Comparison of ENCODE assay signal across 13 cellular contexts in the genomic region with DNA sequence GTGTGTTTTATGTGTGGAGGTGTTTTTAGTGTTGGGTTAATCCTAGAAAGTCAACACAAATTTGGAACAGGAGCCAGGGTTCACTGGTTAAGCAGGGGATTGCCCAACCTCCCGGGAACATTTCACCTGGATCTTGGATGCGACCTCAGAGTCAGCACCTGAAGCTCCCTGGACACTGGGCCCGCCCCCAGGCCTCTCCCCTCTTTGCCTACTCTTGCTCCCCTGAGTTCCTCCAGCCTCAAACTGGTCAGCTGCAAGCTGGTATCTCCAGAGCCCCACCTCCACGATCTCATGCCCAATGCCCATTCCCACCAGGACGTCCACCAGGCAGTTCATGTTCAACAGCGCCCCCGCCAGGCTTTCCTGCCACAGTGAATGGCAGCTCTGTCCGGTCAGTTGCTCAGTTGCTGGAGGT. TPM values are rescaled to one million over a fixed set of nuclear protein-coding genes. Genes with fewer than 3 reads are reported as not detected.
DNase-seq lines count a peak whose midpoint lies in the region; TF ChIP-seq lines count a peak whose summit lies in the region.
"Had no signal": no experiment of that assay in that cellular context is flagged by ENCODE, and none has a peak within 500 bp of the region (broad histone marks: within the 10 kb centered on the region; RNA-seq: fewer than 3 reads in every experiment).

No MANE protein-coding gene starts in this region.

- H3K36me3 Mint-ChIP-seq in glutamatergic neuron (ENCODE audit: unreplicated experiment), result no peaks in the 10 kb centered on the region
- no peaks in the 10 kb centered on the region for H3K36me3 Mint-ChIP-seq in type B pancreatic cell
- H3K36me3 Mint-ChIP-seq: activated naive CD8-positive, alpha-beta T cell treated with anti-CD3 and anti-CD28 coated beads for 36 hours had no signal

- H3K4me3 Mint-ChIP-seq in glutamatergic neuron (ENCODE audit: unreplicated experiment) (no peak overlapping the region), type B pancreatic cell (no peak overlapping the region)
- H3K4me3 Mint-ChIP-seq: activated naive CD8-positive, alpha-beta T cell treated with anti-CD3 and anti-CD28 coated beads for 36 hours had no signal

- in situ Hi-C loops in SK-MEL-5 (cut with HindIII; ENCODE audit: low pct_unique_long_range_greater_than_20kb, low sequenced_read_pairs), result no loop called here

- H3K27ac Mint-ChIP-seq in glutamatergic neuron (ENCODE audit: unreplicated experiment) (no peak overlapping the region), type B pancreatic cell (no peak overlapping the region)
- H3K27ac Mint-ChIP-seq: activated naive CD8-positive, alpha-beta T cell treated with anti-CD3 and anti-CD28 coated beads for 36 hours had no signal

- H3K4me1 Mint-ChIP-seq in glutamatergic neuron (ENCODE audit: low read depth, unreplicated experiment), result no peaks in the 10 kb centered on the region
- peaks cover 6% of the 10 kb centered on the region for H3K4me1 Mint-ChIP-seq in type B pancreatic cell (ENCODE audit: unreplicated experiment)
- H3K4me1 Mint-ChIP-seq: activated naive CD8-positive, alpha-beta T cell treated with anti-CD3 and anti-CD28 coated beads for 36 hours had no signal

- peaks cover 2% of the 10 kb centered on the region for H3K27me3 Mint-ChIP-seq in glutamatergic neuron (ENCODE audit: unreplicated experiment)
- H3K27me3 Mint-ChIP-seq in type B pancreatic cell, result no peaks in the 10 kb centered on the region
- H3K27me3 Mint-ChIP-seq: activated naive CD8-positive, alpha-beta T cell treated with anti-CD3 and anti-CD28 coated beads for 36 hours had no signal

- TF ChIP-seq CTCF in glutamatergic neuron (IDR thresholded peaks at IDR 0.05; ENCODE audit: partially characterized antibody, unreplicated experiment) (peak; percentile 13), type B pancreatic cell (conservative IDR thresholded peaks at IDR 0.05) (peak; percentile 29)

- H3K9me3 Mint-ChIP-seq in glutamatergic neuron (ENCODE audit: unreplicated experiment) (peaks cover 3% of the 10 kb centered on the region), type B pancreatic cell (no peaks in the 10 kb centered on the region)
- H3K9me3 Mint-ChIP-seq: activated naive CD8-positive, alpha-beta T cell treated with anti-CD3 and anti-CD28 coated beads for 36 hours had no signal

- DNase-seq in activated CD4-positive, alpha-beta T cell treated with anti-CD3 and anti-CD28 coated beads for 48 hours, result peak; percentile 7
- no peak for DNase-seq in activated CD4-positive, alpha-beta T cell treated with anti-CD3 and anti-CD28 coated beads, Interleukin-2, amount 50 U/mL, for 48 hours
- DNase-seq in SK-MEL-5 (ENCODE audit: low read depth, low spot score) (peak; percentile 32), glutamatergic neuron (peak; percentile 31), type B pancreatic cell (ENCODE audit: extremely low spot score, unreplicated experiment) (no peak), islet precursor cell (no peak), NCI-H510A (lab: John Stamatoyannopoulos, UW) (no peak), NCI-H82 treated with DMSO at 0.1 percent for 48 hours (lab: John Stamatoyannopoulos, UW; ENCODE audit: unreplicated experiment) (no peak)
- DNase-seq: activated naive CD8-positive, alpha-beta T cell treated with anti-CD3 and anti-CD28 coated beads for 36 hours; activated T-cell treated with anti-CD3 and anti-CD28 coated beads for 4 hours; DMS79 treated with DMSO at 0.1 percent for 48 hours; KG1; NCI-H2107 had no signal

RNA-seq across cellular contexts. Expression of a gene that starts 9.7 kb away (rescaled TPM):
- total RNA-seq in SK-MEL-5 (2014; rRNA removed; shearing (Covaris generic)), result 53.9 and 58.9 TPM in 2 replicates
- 56.0 and 80.0 TPM in 2 replicates for polyA plus RNA-seq in SK-MEL-5 (2015; cell fraction: cytosol; rRNA removed)
- 39.3 and 49.2 TPM in 2 replicates for polyA plus RNA-seq in SK-MEL-5 (2015; cell fraction: nucleus; rRNA removed)
- 1.0 TPM for total RNA-seq in glutamatergic neuron (ENCODE audit: unreplicated experiment)
- total RNA-seq in type B pancreatic cell (ENCODE audit: low replicate concordance), result 9.4 and 12.9 TPM in 2 replicates

RNA-seq across cellular contexts. Expression of a gene that starts 15.8 kb away (rescaled TPM):
- total RNA-seq in SK-MEL-5 (2014; rRNA removed; shearing (Covaris generic)), result 12.5 and 14.4 TPM in 2 replicates
- 22.8 and 27.6 TPM in 2 replicates for polyA plus RNA-seq in SK-MEL-5 (2015; cell fraction: cytosol; rRNA removed)
- 69.3 and 118 TPM in 2 replicates for polyA plus RNA-seq in SK-MEL-5 (2015; cell fraction: nucleus; rRNA removed)
- total RNA-seq in glutamatergic neuron (ENCODE audit: unreplicated experiment), result 22.3 TPM
- total RNA-seq in type B pancreatic cell (ENCODE audit: low replicate concordance), result 52.8 and 73.3 TPM in 2 replicates

RNA-seq across cellular contexts. Expression of a gene that starts 41.8 kb away (rescaled TPM):
- 3.0 and 3.1 TPM in 2 replicates for total RNA-seq in SK-MEL-5 (2014; rRNA removed; shearing (Covaris generic))
- polyA plus RNA-seq in SK-MEL-5 (2015; cell fraction: cytosol; rRNA removed), result 8.3 and 11.2 TPM in 2 replicates
- polyA plus RNA-seq in SK-MEL-5 (2015; cell fraction: nucleus; rRNA removed), result 13.6 and 27.1 TPM in 2 replicates
- total RNA-seq in glutamatergic neuron (ENCODE audit: unreplicated experiment) (9.4 TPM), type B pancreatic cell (ENCODE audit: low replicate concordance) (15.8 and 45.4 TPM in 2 replicates)

RNA-seq across cellular contexts. Expression of a gene that starts 45.6 kb away (rescaled TPM):
- total RNA-seq in SK-MEL-5 (2014; rRNA removed; shearing (Covaris generic)), result 26.3 and 30.2 TPM in 2 replicates
- 43.9 and 54.8 TPM in 2 replicates for polyA plus RNA-seq in SK-MEL-5 (2015; cell fraction: cytosol; rRNA removed)
- 35.8 and 38.4 TPM in 2 replicates for polyA plus RNA-seq in SK-MEL-5 (2015; cell fraction: nucleus; rRNA removed)
- 106 TPM for total RNA-seq in glutamatergic neuron (ENCODE audit: unreplicated experiment)
- 57.5 and 161 TPM in 2 replicates for total RNA-seq in type B pancreatic cell (ENCODE audit: low replicate concordance)

Comparison
In these comparisons a context has a peak if more than half of its experiments do, and no peak if none do; other contexts are left out.
1. DNase-seq: peak in activated CD4-positive, alpha-beta T cell treated with anti-CD3 and anti-CD28 coated beads for 48 hours (single experiment), SK-MEL-5 (single experiment) and glutamatergic neuron (single experiment); none in activated CD4-positive, alpha-beta T cell treated with anti-CD3 and anti-CD28 coated beads, Interleukin-2, amount 50 U/mL, for 48 hours (0 of 2), type B pancreatic cell (single experiment), islet precursor cell (single experiment), NCI-H510A (single experiment) and NCI-H82 treated with DMSO at 0.1 percent for 48 hours (single experiment).